1 cellular context compared by ENCODE assay signal in the genomic region with DNA sequence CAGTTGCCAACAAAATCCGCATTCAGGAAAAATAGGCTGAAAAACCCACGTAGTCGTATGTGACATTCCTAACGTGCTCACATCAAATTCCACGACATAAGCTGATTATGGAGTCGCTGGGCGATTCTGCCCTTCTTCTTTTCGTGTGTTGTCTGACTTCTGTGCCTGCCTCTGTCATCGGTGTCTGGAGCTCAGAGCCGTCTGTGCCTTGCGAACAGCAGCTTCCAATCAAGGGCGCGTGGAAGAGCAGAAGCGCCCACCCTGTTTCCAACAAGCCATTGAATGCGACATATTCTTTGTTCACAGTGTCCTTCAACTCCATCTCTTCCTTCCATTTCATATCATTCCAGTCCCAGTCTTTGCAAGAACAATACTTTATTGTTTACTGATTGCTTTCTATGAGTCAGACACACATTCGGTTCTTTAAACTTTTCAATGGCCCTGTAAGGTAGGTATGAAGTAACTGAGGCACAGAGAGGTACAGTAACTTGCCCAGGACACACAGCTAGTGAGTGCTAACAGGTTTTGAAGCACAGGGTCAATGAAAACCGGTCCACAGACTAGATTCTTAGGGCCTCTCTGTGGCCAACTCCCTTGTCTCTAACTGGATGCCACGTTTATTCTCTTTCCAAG.
TF ChIP-seq lines count a peak whose summit lies in the region.

No MANE protein-coding gene starts in this region.

TF ChIP-seq in HepG2, 621 proteins besides CTCF, POLR2A, EP300 and RAD21 (continued from another document):
- TF ChIP-seq, protein P1, sequence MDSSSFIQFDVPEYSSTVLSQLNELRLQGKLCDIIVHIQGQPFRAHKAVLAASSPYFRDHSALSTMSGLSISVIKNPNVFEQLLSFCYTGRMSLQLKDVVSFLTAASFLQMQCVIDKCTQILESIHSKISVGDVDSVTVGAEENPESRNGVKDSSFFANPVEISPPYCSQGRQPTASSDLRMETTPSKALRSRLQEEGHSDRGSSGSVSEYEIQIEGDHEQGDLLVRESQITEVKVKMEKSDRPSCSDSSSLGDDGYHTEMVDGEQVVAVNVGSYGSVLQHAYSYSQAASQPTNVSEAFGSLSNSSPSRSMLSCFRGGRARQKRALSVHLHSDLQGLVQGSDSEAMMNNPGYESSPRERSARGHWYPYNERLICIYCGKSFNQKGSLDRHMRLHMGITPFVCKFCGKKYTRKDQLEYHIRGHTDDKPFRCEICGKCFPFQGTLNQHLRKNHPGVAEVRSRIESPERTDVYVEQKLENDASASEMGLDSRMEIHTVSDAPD (CRISPR knock-in tag; IDR thresholded peaks at IDR 0.05), result no peak
- TF ChIP-seq KDM4B (CRISPR knock-in tag; IDR thresholded peaks at IDR 0.05) (no peak), ZNF598 (CRISPR knock-in tag; IDR thresholded peaks at IDR 0.05; ENCODE audit: borderline replicate concordance) (no peak), ZMYM3 (CRISPR knock-in tag; IDR thresholded peaks at IDR 0.05) (peak; percentile 85), HDAC1 (CRISPR knock-in tag; IDR thresholded peaks at IDR 0.05) (peak; percentile 16; the same call in 1 of the 2 replicates), RFXAP (CRISPR knock-in tag; IDR thresholded peaks at IDR 0.05; ENCODE audit: borderline replicate concordance) (no peak), ZNF768 (CRISPR knock-in tag; IDR thresholded peaks at IDR 0.05) (peak; percentile 89), MIXL1 (CRISPR knock-in tag; IDR thresholded peaks at IDR 0.05) (no peak), HNRNPL (IDR thresholded peaks at IDR 0.05; ENCODE audit: low read depth, low read length) (no peak), TBX3 (IDR thresholded peaks at IDR 0.05; ENCODE audit: borderline replicate concordance) (no peak)
- TF ChIP-seq, protein P2, sequence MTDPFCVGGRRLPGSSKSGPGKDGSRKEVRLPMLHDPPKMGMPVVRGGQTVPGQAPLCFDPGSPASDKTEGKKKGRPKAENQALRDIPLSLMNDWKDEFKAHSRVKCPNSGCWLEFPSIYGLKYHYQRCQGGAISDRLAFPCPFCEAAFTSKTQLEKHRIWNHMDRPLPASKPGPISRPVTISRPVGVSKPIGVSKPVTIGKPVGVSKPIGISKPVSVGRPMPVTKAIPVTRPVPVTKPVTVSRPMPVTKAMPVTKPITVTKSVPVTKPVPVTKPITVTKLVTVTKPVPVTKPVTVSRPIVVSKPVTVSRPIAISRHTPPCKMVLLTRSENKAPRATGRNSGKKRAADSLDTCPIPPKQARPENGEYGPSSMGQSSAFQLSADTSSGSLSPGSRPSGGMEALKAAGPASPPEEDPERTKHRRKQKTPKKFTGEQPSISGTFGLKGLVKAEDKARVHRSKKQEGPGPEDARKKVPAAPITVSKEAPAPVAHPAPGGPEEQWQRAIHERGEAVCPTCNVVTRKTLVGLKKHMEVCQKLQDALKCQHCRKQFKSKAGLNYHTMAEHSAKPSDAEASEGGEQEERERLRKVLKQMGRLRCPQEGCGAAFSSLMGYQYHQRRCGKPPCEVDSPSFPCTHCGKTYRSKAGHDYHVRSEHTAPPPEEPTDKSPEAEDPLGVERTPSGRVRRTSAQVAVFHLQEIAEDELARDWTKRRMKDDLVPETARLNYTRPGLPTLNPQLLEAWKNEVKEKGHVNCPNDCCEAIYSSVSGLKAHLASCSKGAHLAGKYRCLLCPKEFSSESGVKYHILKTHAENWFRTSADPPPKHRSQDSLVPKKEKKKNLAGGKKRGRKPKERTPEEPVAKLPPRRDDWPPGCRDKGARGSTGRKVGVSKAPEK (CRISPR knock-in tag; IDR thresholded peaks at IDR 0.05; ENCODE audit: borderline replicate concordance), result no peak
- TF ChIP-seq, protein P3, sequence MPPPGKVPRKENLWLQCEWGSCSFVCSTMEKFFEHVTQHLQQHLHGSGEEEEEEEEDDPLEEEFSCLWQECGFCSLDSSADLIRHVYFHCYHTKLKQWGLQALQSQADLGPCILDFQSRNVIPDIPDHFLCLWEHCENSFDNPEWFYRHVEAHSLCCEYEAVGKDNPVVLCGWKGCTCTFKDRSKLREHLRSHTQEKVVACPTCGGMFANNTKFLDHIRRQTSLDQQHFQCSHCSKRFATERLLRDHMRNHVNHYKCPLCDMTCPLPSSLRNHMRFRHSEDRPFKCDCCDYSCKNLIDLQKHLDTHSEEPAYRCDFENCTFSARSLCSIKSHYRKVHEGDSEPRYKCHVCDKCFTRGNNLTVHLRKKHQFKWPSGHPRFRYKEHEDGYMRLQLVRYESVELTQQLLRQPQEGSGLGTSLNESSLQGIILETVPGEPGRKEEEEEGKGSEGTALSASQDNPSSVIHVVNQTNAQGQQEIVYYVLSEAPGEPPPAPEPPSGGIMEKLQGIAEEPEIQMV (CRISPR knock-in tag; IDR thresholded peaks at IDR 0.05; ENCODE audit: low read depth), result no peak
- TF ChIP-seq, protein P4, sequence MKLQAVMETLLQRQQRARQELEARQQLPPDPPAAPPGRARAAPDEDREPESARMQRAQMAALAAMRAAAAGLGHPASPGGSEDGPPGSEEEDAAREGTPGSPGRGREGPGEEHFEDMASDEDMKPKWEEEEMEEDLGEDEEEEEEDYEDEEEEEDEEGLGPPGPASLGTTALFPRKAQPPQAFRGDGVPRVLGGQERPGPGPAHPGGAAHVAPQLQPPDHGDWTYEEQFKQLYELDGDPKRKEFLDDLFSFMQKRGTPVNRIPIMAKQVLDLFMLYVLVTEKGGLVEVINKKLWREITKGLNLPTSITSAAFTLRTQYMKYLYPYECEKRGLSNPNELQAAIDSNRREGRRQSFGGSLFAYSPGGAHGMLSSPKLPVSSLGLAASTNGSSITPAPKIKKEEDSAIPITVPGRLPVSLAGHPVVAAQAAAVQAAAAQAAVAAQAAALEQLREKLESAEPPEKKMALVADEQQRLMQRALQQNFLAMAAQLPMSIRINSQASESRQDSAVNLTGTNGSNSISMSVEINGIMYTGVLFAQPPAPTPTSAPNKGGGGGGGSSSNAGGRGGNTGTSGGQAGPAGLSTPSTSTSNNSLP (IDR thresholded peaks at IDR 0.05; ENCODE audit: low read depth, low read length), result 0 out of 2 replicates have a peak, but pooled peaks have one; percentile 10
- TF ChIP-seq, protein P5, sequence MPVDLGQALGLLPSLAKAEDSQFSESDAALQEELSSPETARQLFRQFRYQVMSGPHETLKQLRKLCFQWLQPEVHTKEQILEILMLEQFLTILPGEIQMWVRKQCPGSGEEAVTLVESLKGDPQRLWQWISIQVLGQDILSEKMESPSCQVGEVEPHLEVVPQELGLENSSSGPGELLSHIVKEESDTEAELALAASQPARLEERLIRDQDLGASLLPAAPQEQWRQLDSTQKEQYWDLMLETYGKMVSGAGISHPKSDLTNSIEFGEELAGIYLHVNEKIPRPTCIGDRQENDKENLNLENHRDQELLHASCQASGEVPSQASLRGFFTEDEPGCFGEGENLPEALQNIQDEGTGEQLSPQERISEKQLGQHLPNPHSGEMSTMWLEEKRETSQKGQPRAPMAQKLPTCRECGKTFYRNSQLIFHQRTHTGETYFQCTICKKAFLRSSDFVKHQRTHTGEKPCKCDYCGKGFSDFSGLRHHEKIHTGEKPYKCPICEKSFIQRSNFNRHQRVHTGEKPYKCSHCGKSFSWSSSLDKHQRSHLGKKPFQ (CRISPR knock-in tag; IDR thresholded peaks at IDR 0.05; ENCODE audit: insufficient replicate concordance), result no peak
